ENCODE assay signal across 14 cellular contexts in the genomic region with DNA sequence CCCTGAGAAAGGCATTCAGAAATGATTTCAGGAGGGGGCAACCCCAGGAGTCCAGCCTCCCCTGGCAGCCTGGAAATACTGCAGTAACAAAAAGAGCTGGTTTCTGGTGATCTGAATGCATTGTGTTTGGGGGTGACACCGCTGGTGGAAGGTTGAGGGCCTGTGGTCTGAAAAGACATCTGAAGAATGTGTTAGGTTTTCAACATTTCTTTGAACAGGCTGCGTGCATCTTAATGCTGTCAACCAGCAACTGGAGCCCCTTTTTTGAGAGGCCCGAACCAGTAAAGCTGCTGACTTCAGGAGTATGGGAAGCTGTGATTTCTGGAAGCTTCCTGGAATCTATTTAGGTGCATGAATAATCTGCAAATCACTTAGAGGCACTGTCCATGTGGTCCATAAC.
"Had no signal": no experiment of that assay in that cellular context is flagged by ENCODE, and none has a peak within 500 bp of the region (broad histone marks: within the 10 kb centered on the region; RNA-seq: fewer than 3 reads in every experiment).

No MANE protein-coding gene starts in this region.

- DNase-seq: activated CD4-positive, alpha-beta T cell treated with anti-CD3 and anti-CD28 coated beads, Interleukin-2, amount 10 ng/mL, durations not matched to agents 7 days and 5 days; activated CD8-positive, alpha-beta memory T cell treated with anti-CD3 and anti-CD28 coated beads, Interleukin-2, amount 50 U/mL, for 48 hours; activated gamma-delta T cell; activated T-cell treated with anti-CD3 and anti-CD28 coated beads, Interleukin-2, amount 50 U/mL, for 72 hours; esophagus squamous epithelium; hippocampal formation; left ventricle myocardium inferior; stimulated activated CD4-positive, alpha-beta T cell treated with anti-CD3 and anti-CD28 coated beads, Interleukin-1b, Interleukin-23, amount 100 ng/mL, for 48 hours; T-cell; T-helper 9 cell; thyroid gland had no signal

- H3K9me3 ChIP-seq: esophagus squamous epithelium, left ventricle myocardium inferior, thyroid gland, vagina had no signal

- ATAC-seq: activated T-cell treated with anti-CD3 and anti-CD28 coated beads, Interleukin-2, amount 50 U/mL, for 72 hours; sciatic nerve; T-cell had no signal

- H3K27me3 ChIP-seq: cardiac muscle cell, esophagus squamous epithelium, thyroid gland, vagina had no signal

- H3K4me3 ChIP-seq: cardiac muscle cell, esophagus squamous epithelium, left ventricle myocardium inferior, thyroid gland, vagina had no signal

- H3K27ac ChIP-seq: cardiac muscle cell, left ventricle myocardium inferior, thyroid gland, vagina had no signal
